16 cellular contexts compared by ENCODE assay signal in the genomic region with DNA sequence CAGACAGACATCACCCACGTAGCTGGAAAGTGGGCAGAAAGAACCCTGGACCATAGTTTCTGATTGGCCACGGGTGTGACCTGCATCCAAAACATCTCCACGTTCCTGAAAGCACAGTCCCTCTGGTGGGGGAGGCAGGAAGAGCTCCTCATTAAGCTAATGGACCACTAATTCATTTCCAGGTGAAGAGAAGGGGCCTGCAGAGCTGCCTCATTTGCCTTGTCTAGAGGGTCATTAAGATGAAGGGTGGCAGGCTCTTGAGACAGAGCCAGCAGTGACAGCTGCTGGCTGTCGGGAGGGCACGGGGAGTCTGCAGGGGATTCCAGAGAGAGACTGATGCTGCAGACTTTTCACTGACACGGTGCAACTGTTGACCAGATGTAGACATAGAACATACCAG.
DNase-seq lines count a peak whose midpoint lies in the region; ATAC-seq lines count a peak whose summit lies in the region.
"Had no signal": no experiment of that assay in that cellular context is flagged by ENCODE, and none has a peak within 500 bp of the region (broad histone marks: within the 10 kb centered on the region; RNA-seq: fewer than 3 reads in every experiment).

No MANE protein-coding gene starts in this region.

- no peak for ATAC-seq in HG03460 (IDR thresholded peaks at IDR 0.05; ENCODE audit: unreplicated experiment)
- ATAC-seq: naive thymus-derived CD4-positive, alpha-beta T cell; right lobe of liver had no signal

- DNase-seq in DMS79 (lab: John Stamatoyannopoulos, UW) (peak; percentile 58), NCI-H1694 (lab: John Stamatoyannopoulos, UW) (peak; percentile 39), NCI-H774 (lab: John Stamatoyannopoulos, UW) (peak; percentile 49), iPS-NIHi11 (ENCODE audit: low spot score) (peak; percentile 35), GM19240 (ENCODE audit: insufficient read length, low spot score) (no peak), Kasumi-1 (lab: John Stamatoyannopoulos, UW) (no peak)
- DNase-seq in activated T-cell treated with anti-CD3 and anti-CD28 coated beads, Interleukin-2, amount 50 U/mL, for 1 hour: no peak
- DNase-seq: activated naive CD8-positive, alpha-beta T cell treated with anti-CD3 and anti-CD28 coated beads for 36 hours; activated T-cell treated with anti-CD3 and anti-CD28 coated beads, Interleukin-2, amount 50 U/mL, for 24 hours; AML-193; hypothalamus; naive thymus-derived CD4-positive, alpha-beta T cell; right lobe of liver; stimulated activated CD4-positive, alpha-beta T cell treated with anti-CD3 and anti-CD28 coated beads, Interleukin-4, amount 100 ng/mL, for 1 hour; stimulated activated CD8-positive, alpha-beta memory T cell treated with anti-CD3 and anti-CD28 coated beads, Interleukin-4, amount 100 ng/mL, for 48 hours had no signal

Comparison
In these comparisons a context has a peak if more than half of its experiments do, and no peak if none do; other contexts are left out.
1. DNase-seq: peak in DMS79 (single experiment), NCI-H1694 (single experiment), NCI-H774 (single experiment) and iPS-NIHi11 (single experiment); none in GM19240 (single experiment), activated T-cell treated with anti-CD3 and anti-CD28 coated beads, Interleukin-2, amount 50 U/mL, for 1 hour (single experiment) and Kasumi-1 (0 of 2).